ENCODE assay signal across 24 cellular contexts in the genomic region with DNA sequence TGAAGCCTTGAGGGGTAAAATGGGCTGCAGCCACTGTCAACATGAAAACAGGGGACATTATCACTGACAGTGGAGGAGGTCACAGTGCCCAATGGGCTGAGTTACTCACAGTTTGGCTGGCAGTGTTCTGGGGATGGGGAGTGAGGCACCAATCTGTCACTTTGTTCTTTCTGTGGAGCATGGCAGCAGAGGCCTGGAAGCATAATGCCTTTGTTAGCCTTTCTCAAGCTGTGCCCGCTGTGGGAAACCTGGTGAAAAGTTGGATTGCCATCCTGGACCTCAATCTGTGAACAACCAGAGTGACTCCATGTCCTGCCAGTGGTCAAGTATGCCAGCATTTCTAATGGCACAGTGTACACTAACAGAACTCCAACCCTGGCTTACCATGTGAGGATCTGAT.
DNase-seq lines count a peak whose midpoint lies in the region; ATAC-seq and TF ChIP-seq lines count a peak whose summit lies in the region.
"Had no signal": no experiment of that assay in that cellular context is flagged by ENCODE, and none has a peak within 500 bp of the region (broad histone marks: within the 10 kb centered on the region; RNA-seq: fewer than 3 reads in every experiment).

No MANE protein-coding gene starts in this region.

- peaks cover 2% of the 10 kb centered on the region for H3K9me3 ChIP-seq in endodermal cell (ENCODE audit: control insufficient read depth, low read length)
- H3K9me3 ChIP-seq: BE2C, BLaER1 had no signal

- no peak overlapping the region for H3K9ac ChIP-seq in endodermal cell (ENCODE audit: extremely low read depth, low read length, poor library complexity, severe bottlenecking)
- H3K9ac ChIP-seq: BLaER1 had no signal

- H3K27ac ChIP-seq in endodermal cell (ENCODE audit: low read depth, low read length), result no peak overlapping the region
- H3K27ac ChIP-seq: BLaER1 had no signal

- no peak overlapping the region for H3K27ac Mint-ChIP-seq in endodermal cell
- H3K27ac Mint-ChIP-seq in osteocyte (ENCODE audit: unreplicated experiment), result no peak overlapping the region
- H3K27ac Mint-ChIP-seq: CD14-positive monocyte; CD4-positive, alpha-beta memory T cell; CD4-positive, CD25-positive, alpha-beta regulatory T cell had no signal

- H3K27me3 Mint-ChIP-seq in endodermal cell (ENCODE audit: insufficient read depth), result peaks cover 68% of the 10 kb centered on the region
- peaks cover 28% of the 10 kb centered on the region for H3K27me3 Mint-ChIP-seq in osteocyte (ENCODE audit: unreplicated experiment)

- intact Hi-C loops in left cardiac atrium (cut with DNase I), result no loop called here

- peaks cover 7% of the 10 kb centered on the region for H3K9me3 Mint-ChIP-seq in endodermal cell
- no peaks in the 10 kb centered on the region for H3K9me3 Mint-ChIP-seq in osteocyte (ENCODE audit: unreplicated experiment)
- H3K9me3 Mint-ChIP-seq: CD4-positive, CD25-positive, alpha-beta regulatory T cell; CD8-positive, alpha-beta memory T cell had no signal

- H3K4me1 Mint-ChIP-seq in endodermal cell (peaks cover 28% of the 10 kb centered on the region), osteocyte (ENCODE audit: unreplicated experiment) (peaks cover 3% of the 10 kb centered on the region)

- WGBS in endodermal cell (ENCODE audit: insufficient coverage in 1 of 2, insufficient read length in 1 of 2), 2 experiments, result 87 to 100% methylated on average over 1 of the region's 1 CpG

- peaks cover 47% of the 10 kb centered on the region for H3K27me3 ChIP-seq in endodermal cell (ENCODE audit: control insufficient read depth, insufficient read depth, low read length, poor library complexity, severe bottlenecking)
- H3K27me3 ChIP-seq: BE2C, BLaER1 had no signal

- H3K4me3 Mint-ChIP-seq in endodermal cell (no peak overlapping the region), osteocyte (ENCODE audit: unreplicated experiment) (no peak overlapping the region)
- H3K4me3 Mint-ChIP-seq: CD14-positive monocyte; CD4-positive, alpha-beta memory T cell; CD4-positive, CD25-positive, alpha-beta regulatory T cell; CD8-positive, alpha-beta memory T cell had no signal

- no peak for ATAC-seq in GM19324 (IDR thresholded peaks at IDR 0.05; ENCODE audit: low FRiP score, unreplicated experiment)
- no peak for ATAC-seq in left cardiac atrium

- peak; percentile 81 for DNase-seq in cerebellar cortex (ENCODE audit: low spot score)
- DNase-seq in endodermal cell, result peak; percentile 26
- peak; percentile 30 for DNase-seq in islet precursor cell
- DNase-seq in osteocyte (ENCODE audit: extremely low spot score, unreplicated experiment), result peak; percentile 63
- no peak for DNase-seq in NCI-H524 treated with DMSO at 0.1 percent for 48 hours (lab: John Stamatoyannopoulos, UW)
- DNase-seq in NCI-H226, result no peak
- DNase-seq in left cardiac atrium, result no peak
- DNase-seq: 8988T; ACHN; BE2C; CD4-positive, alpha-beta memory T cell; CD4-positive, CD25-positive, alpha-beta regulatory T cell; CD8-positive, alpha-beta memory T cell; COR-L47; DMS 273 treated with DMSO at 0.1 percent for 48 hours; DMS153; DMS53; DMS79; DND-41; EL; GF-D8 had no signal

- no peaks in the 10 kb centered on the region for H3K36me3 Mint-ChIP-seq in endodermal cell (ENCODE audit: low read depth)
- H3K36me3 Mint-ChIP-seq in osteocyte (ENCODE audit: unreplicated experiment), result no peaks in the 10 kb centered on the region
- H3K36me3 Mint-ChIP-seq: CD14-positive monocyte; CD4-positive, alpha-beta memory T cell had no signal

- H3K4me1 ChIP-seq in endodermal cell (ENCODE audit: control insufficient read depth, insufficient read depth, low read length), result peaks cover 8% of the 10 kb centered on the region
- H3K4me1 ChIP-seq: BE2C had no signal

- H3K36me3 ChIP-seq in endodermal cell (ENCODE audit: control insufficient read depth, insufficient read depth, low read length), result no peaks in the 10 kb centered on the region
- H3K36me3 ChIP-seq: BE2C, BLaER1 had no signal

- no peak overlapping the region for H3K4me3 ChIP-seq in endodermal cell (ENCODE audit: low read length)
- H3K4me3 ChIP-seq: BLaER1 had no signal

- no peak for TF ChIP-seq CTCF in endodermal cell (conservative IDR thresholded peaks at IDR 0.05)
- no peak for TF ChIP-seq CTCF in osteocyte (IDR thresholded peaks at IDR 0.05)

Comparison
In these comparisons a context has a peak if more than half of its experiments do, and no peak if none do; other contexts are left out.
1. DNase-seq: peak in cerebellar cortex (single experiment), endodermal cell (single experiment), islet precursor cell (single experiment) and osteocyte (single experiment); none in NCI-H524 treated with DMSO at 0.1 percent for 48 hours (single experiment), NCI-H226 (single experiment) and left cardiac atrium (single experiment).